In the genomic region with DNA sequence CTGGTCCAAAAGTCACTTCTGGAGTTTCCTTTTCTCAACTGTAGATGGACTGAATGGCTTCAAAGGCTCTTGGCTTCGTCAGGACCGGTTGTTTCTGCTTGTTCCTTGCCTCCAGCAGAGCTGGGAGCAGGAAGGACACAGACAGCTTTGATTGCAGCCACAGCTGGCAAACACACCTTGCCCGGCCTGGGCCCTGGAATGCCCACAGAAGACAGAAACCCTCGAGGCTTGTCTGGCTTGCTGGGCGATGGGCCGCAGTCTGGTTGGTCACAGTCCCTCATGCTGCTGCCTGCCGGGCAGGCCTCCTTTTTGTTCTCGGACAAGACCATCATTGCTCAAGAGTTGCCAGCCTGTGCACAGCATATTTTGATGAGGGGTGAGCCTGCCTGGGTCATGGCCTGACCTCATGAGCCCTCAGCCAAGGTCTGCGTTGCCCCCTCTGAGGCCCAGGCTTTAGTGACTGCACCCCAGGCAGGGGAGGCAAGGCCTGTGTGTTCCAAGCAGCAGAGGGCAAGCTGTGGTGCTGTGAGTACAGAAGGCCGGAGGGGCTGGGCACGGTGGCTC, we compare ENCODE assay signal across 22 cellular contexts. TPM values are rescaled to one million over a fixed set of nuclear protein-coding genes. Genes with fewer than 3 reads are reported as not detected.
"Had no signal": no experiment of that assay in that cellular context is flagged by ENCODE, and none has a peak within 500 bp of the region (broad histone marks: within the 10 kb centered on the region; RNA-seq: fewer than 3 reads in every experiment).

No MANE protein-coding gene starts in this region.

- H3K36me3 ChIP-seq: left ventricle myocardium inferior, tibial artery, WERI-Rb-1 had no signal

- H3K27ac Mint-ChIP-seq: activated naive CD8-positive, alpha-beta T cell treated with anti-CD3 and anti-CD28 coated beads for 36 hours; activated T-helper 1 cell treated with anti-CD3 and anti-CD28 coated beads, Interleukin-12 subunit alpha, Interleukin-12 subunit beta, Interleukin-2, Interleukin-4 antibody, amounts not matched to agents 30 ng/mL and 10 ng/mL and 1 ng/mL, durations not matched to agents 14 hours and 24 hours and 36 hours; natural killer cell treated with Interleukin-12 subunit alpha and Interleukin-12 subunit beta and Interleukin-15 and Interleukin-18, amount 100 ng/mL, for 72 hours had no signal

- H3K27me3 Mint-ChIP-seq: activated naive CD8-positive, alpha-beta T cell treated with anti-CD3 and anti-CD28 coated beads for 36 hours had no signal

- H3K9me3 Mint-ChIP-seq: activated naive CD8-positive, alpha-beta T cell treated with anti-CD3 and anti-CD28 coated beads for 36 hours; activated T-helper 1 cell treated with anti-CD3 and anti-CD28 coated beads, Interleukin-12 subunit alpha, Interleukin-12 subunit beta, Interleukin-2, Interleukin-4 antibody, amounts not matched to agents 30 ng/mL and 10 ng/mL and 1 ng/mL, durations not matched to agents 14 hours and 24 hours and 36 hours; natural killer cell treated with Interleukin-12 subunit alpha and Interleukin-12 subunit beta and Interleukin-15 and Interleukin-18, amount 100 ng/mL, for 72 hours had no signal

- H3K9me3 ChIP-seq: left ventricle myocardium inferior, tibial artery had no signal

- H3K27ac ChIP-seq: dorsolateral prefrontal cortex, epithelial cell of prostate, left ventricle myocardium inferior, tibial artery, WERI-Rb-1 had no signal

- ATAC-seq: natural killer cell treated with Interleukin-12 subunit alpha and Interleukin-12 subunit beta and Interleukin-15 and Interleukin-18, amount 100 ng/mL, for 72 hours had no signal

- H3K4me3 ChIP-seq: dorsolateral prefrontal cortex, left ventricle myocardium inferior, tibial artery had no signal

- DNase-seq: activated CD4-positive, alpha-beta T cell treated with anti-CD3 and anti-CD28 coated beads for 1 hour; activated CD4-positive, alpha-beta T cell treated with anti-CD3 and anti-CD28 coated beads, Interleukin-2, amount 50 U/mL, for 48 hours; activated naive CD4-positive, alpha-beta T cell; activated naive CD8-positive, alpha-beta T cell treated with anti-CD3 and anti-CD28 coated beads for 36 hours; amniotic stem cell; dorsolateral prefrontal cortex; foreskin melanocyte; hypothalamus; left ventricle myocardium inferior; mesenchymal stem cell; nucleus accumbens; retina; stimulated activated CD4-positive, alpha-beta T cell treated with anti-CD3 and anti-CD28 coated beads, Interleukin-12 subunit alpha, Interleukin-12 subunit beta, amount 100 ng/mL, for 4 hours; stimulated activated CD4-positive, alpha-beta T cell treated with anti-CD3 and anti-CD28 coated beads, Interleukin-1b, Interleukin-23, amount 100 ng/mL, for 48 hours; stimulated activated CD8-positive, alpha-beta memory T cell treated with anti-CD3 and anti-CD28 coated beads, Interleukin-4, amount 100 ng/mL, for 48 hours; stimulated activated naive CD4-positive, alpha-beta T cell treated with Interleukin-2 at 50 U/mL for 16 hours; tibial artery; WERI-Rb-1 had no signal

- H3K36me3 Mint-ChIP-seq: activated naive CD8-positive, alpha-beta T cell treated with anti-CD3 and anti-CD28 coated beads for 36 hours; natural killer cell treated with Interleukin-12 subunit alpha and Interleukin-12 subunit beta and Interleukin-15 and Interleukin-18, amount 100 ng/mL, for 72 hours had no signal

- H3K4me1 ChIP-seq: tibial artery had no signal

- H3K4me3 Mint-ChIP-seq: activated naive CD8-positive, alpha-beta T cell treated with anti-CD3 and anti-CD28 coated beads for 36 hours; activated T-helper 1 cell treated with anti-CD3 and anti-CD28 coated beads, Interleukin-12 subunit alpha, Interleukin-12 subunit beta, Interleukin-2, Interleukin-4 antibody, amounts not matched to agents 30 ng/mL and 10 ng/mL and 1 ng/mL, durations not matched to agents 14 hours and 24 hours and 36 hours; natural killer cell treated with Interleukin-12 subunit alpha and Interleukin-12 subunit beta and Interleukin-15 and Interleukin-18, amount 100 ng/mL, for 72 hours had no signal

- H3K4me1 Mint-ChIP-seq: activated naive CD8-positive, alpha-beta T cell treated with anti-CD3 and anti-CD28 coated beads for 36 hours had no signal

RNA-seq across cellular contexts. Expression of gene ATP6V1C2, which starts 37.8 kb away (rescaled TPM):
- total RNA-seq: activated naive CD8-positive, alpha-beta T cell treated with anti-CD3 and anti-CD28 coated beads for 36 hours; natural killer cell treated with Interleukin-12 subunit alpha and Interleukin-12 subunit beta and Interleukin-15 and Interleukin-18, amount 100 ng/mL, for 72 hours; T-helper 2 cell treated with Interferon-gamma antibody and Interleukin-4, amounts not matched to agents 100 ng/mL and 5 ng/mL, for 36 hours had no signal
